8 cellular contexts compared by ENCODE assay signal in the genomic region with DNA sequence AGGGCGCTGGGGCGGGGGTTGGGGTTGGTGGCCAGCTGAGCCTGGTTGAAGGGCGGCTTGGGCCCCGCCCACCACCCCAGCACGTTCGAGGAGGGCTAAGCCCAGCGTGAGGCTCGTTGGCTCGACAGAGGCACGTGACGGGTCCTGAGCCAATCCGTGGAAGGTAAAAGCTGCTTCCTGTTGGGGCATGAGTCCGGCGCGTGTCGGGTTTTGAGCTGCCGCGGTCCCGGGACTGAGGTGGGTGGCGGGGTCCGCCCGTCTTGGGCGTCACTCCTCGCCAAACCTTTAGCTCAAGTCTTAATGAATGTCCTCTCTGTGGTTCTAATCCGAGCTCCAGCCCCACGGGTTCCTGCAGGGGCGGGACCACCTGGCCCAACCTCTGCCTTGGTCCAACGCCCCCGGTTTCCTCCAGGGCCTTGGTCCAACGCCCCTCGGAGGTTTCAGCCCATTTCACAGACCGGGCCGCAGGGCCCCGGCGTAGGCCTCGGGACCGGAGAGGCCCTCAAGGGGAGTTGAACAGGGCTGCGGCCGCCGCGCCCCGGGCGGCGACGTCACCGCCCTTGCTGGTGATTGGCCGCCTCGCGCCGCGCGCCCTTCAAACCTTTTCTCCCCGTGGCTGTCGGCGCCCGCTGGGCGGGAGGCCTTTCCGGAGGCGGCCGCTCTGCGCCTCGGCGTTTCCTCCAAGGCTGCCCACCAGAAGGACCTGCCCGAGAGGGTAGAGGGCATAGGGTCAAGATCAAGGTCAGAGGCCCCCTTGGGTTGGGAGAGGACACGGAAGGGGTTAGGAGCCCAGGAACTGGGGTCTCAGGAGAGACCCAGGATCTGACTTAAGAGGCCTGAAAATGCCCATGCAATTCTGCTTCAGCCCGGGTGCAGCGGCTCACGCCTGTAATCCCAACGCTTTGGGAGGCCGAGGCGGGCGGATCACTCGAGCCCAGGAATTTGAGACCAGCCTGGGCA. TPM values are rescaled to one million over a fixed set of nuclear protein-coding genes. Genes with fewer than 3 reads are reported as not detected.
DNase-seq lines count a peak whose midpoint lies in the region; TF ChIP-seq lines count a peak whose summit lies in the region.

A gene with protein sequence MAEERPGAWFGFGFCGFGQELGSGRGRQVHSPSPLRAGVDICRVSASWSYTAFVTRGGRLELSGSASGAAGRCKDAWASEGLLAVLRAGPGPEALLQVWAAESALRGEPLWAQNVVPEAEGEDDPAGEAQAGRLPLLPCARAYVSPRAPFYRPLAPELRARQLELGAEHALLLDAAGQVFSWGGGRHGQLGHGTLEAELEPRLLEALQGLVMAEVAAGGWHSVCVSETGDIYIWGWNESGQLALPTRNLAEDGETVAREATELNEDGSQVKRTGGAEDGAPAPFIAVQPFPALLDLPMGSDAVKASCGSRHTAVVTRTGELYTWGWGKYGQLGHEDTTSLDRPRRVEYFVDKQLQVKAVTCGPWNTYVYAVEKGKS (plus strand): TSS at position 173 of the 960 bp plus-strand sequence. CDS start 1,851 bp downstream, outside the sequence.

- peaks cover 34% of the 10 kb centered on the region for H3K4me1 ChIP-seq in suprapubic skin

- H3K9me3 ChIP-seq in suprapubic skin: no peaks in the 10 kb centered on the region

- no peak for TF ChIP-seq EP300 in suprapubic skin (IDR thresholded peaks at IDR 0.05)

- under 1% methylated on average over 43 of the region's 73 CpGs for WGBS in suprapubic skin

- peak within 1 kb of the TSS; percentile 93 for H3K27ac ChIP-seq in suprapubic skin

- DNase-seq in Daoy (ENCODE audit: low read depth) (peak; percentile 96), GOT3 (lab: John Stamatoyannopoulos, UW) (peak; percentile 64), LoVo (ENCODE audit: low spot score) (peak; percentile 97), SK-N-DZ (ENCODE audit: low spot score) (peak; percentile 76), globus pallidus (ENCODE audit: low spot score) (peak; percentile 94), nucleus accumbens (lab: John Stamatoyannopoulos, UW) (peak; percentile 57 to 97 (median 88)), suprapubic skin (ENCODE audit: low spot score in 2 of 2) (peak; percentile 98)
- DNase-seq in activated naive CD4-positive, alpha-beta T cell treated with anti-CD3 and anti-CD28 coated beads, Interleukin-2, amount 50 U/mL, for 16 hours: peak; percentile 89

- TF ChIP-seq CTCF in suprapubic skin (IDR thresholded peaks at IDR 0.05): no peak

- peak in 1 of 2 donors; percentile 56 for TF ChIP-seq POLR2A in suprapubic skin (IDR thresholded peaks at IDR 0.05)

- H3K36me3 ChIP-seq in suprapubic skin: peaks cover 37% of the 10 kb centered on the region

- H3K27me3 ChIP-seq in suprapubic skin: no peaks in the 10 kb centered on the region

- peak within 1 kb of the TSS; percentile 72 for H3K4me3 ChIP-seq in suprapubic skin

RNA-seq across cellular contexts. Expression of the gene that starts here (rescaled TPM):
- total RNA-seq in Daoy (2014; rRNA removed; shearing (Covaris generic)): 13.6 and 19.8 TPM in 2 replicates
- 16.0 and 20.1 TPM in 2 replicates for polyA plus RNA-seq in SK-N-DZ (2014; cell fraction: cytosol; rRNA removed)
- 57.0 and 66.6 TPM in 2 replicates for polyA plus RNA-seq in SK-N-DZ (2014; cell fraction: nucleus; rRNA removed)
- 10 to 100 TPM; 12.9 to 25.4 (median 17.9) TPM for total RNA-seq in suprapubic skin

Comparison
In these comparisons a context has a peak if more than half of its experiments do, and no peak if none do; other contexts are left out.
1. Peak in every context shown above with its lines: DNase-seq, H3K4me3 ChIP-seq and H3K27ac ChIP-seq.